ENCODE assay signal across 26 cellular contexts in the genomic region with DNA sequence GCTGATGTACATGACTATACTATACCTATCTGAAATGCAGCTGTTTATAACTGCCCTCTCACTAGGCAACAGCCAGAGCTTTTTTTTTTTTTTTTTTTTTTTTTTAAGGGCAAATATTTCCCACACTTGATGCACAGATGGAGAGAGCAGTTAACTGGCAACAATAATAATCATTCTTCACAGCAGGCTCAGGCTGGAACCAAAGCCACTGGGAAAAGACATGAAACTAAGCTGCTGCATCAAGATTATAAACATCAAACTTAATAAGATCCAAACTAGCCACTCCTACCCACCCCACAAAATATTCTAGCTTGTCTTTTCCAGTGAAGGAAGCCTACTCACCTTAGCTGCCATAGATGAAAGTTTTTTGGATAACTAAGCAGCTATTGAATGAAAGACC.
"Had no signal": no experiment of that assay in that cellular context is flagged by ENCODE, and none has a peak within 500 bp of the region (broad histone marks: within the 10 kb centered on the region; RNA-seq: fewer than 3 reads in every experiment).

No MANE protein-coding gene starts in this region.

- H3K36me3 ChIP-seq: colonic mucosa, lower lobe of right lung, stomach, suprapubic skin, tibial nerve, uterus had no signal

- DNase-seq: activated CD4-positive, alpha-beta memory T cell treated with anti-CD3 and anti-CD28 coated beads, Interleukin-2, amount 10 ng/mL, durations not matched to agents 7 days and 5 days; activated CD4-positive, alpha-beta T cell treated with anti-CD3 and anti-CD28 coated beads, Interleukin-2, amount 10 ng/mL, durations not matched to agents 24 days and 14 days; activated gamma-delta T cell; activated naive CD4-positive, alpha-beta T cell treated with anti-CD3 and anti-CD28 coated beads, Interleukin-2, amount 50 U/mL, for 16 hours; aorta; caudate nucleus; colonic mucosa; dorsolateral prefrontal cortex; effector memory CD8-positive, alpha-beta T cell; foreskin melanocyte; kidney; lower lobe of right lung; mesendoderm; mucosa of descending colon; nephron progenitor cell; nucleus accumbens; small intestine; stimulated activated CD4-positive, alpha-beta T cell treated with anti-CD3 and anti-CD28 coated beads, Interleukin-15, amount 100 ng/mL, for 24 hours; stomach; uterus had no signal

- H3K9me3 ChIP-seq: colonic mucosa, lower lobe of right lung, mucosa of descending colon, stomach, suprapubic skin, uterus had no signal

- H3K4me3 ChIP-seq: colonic mucosa, dorsolateral prefrontal cortex, lower lobe of right lung, mucosa of descending colon, stomach, suprapubic skin, tibial nerve, uterus had no signal

- H3K4me1 ChIP-seq: colonic mucosa, lower lobe of right lung, stomach, suprapubic skin, tibial nerve, uterus had no signal

- ATAC-seq: effector memory CD8-positive, alpha-beta T cell; esophagus mucosa; left lobe of liver; lower lobe of right lung; mucosa of descending colon; sciatic nerve; stimulated activated memory B cell treated with anti-CD40 and anti-IgM and Interleukin-4, amounts not matched to agents 10 μg/mL and 1 μg/mL and 100 μg/mL, for 72 hours had no signal

- H3K27me3 ChIP-seq: colonic mucosa, dorsolateral prefrontal cortex, stomach, suprapubic skin, tibial nerve, uterus had no signal

- H3K27ac ChIP-seq: colonic mucosa, dorsolateral prefrontal cortex, lower lobe of right lung, stomach, suprapubic skin, tibial nerve, uterus had no signal
